19 cellular contexts compared by ENCODE assay signal in genomic region chr2:233453111-233453915, GRCh38.
DNase-seq lines count a peak whose midpoint lies in the region; ATAC-seq and TF ChIP-seq lines count a peak whose summit lies in the region.
"Had no signal": no experiment of that assay in that cellular context is flagged by ENCODE, and none has a peak within 500 bp of the region (broad histone marks: within the 10 kb centered on the region; RNA-seq: fewer than 3 reads in every experiment).

No MANE protein-coding gene starts in this region.

- no peak overlapping the region for H3K27ac ChIP-seq in right atrium auricular region
- H3K27ac ChIP-seq in psoas muscle: peak overlapping the region; percentile 39
- no peak overlapping the region for H3K27ac ChIP-seq in upper lobe of right lung
- H3K27ac ChIP-seq: RWPE1 had no signal

- H3K9me3 ChIP-seq in right atrium auricular region (no peaks in the 10 kb centered on the region), psoas muscle (no peaks in the 10 kb centered on the region), upper lobe of right lung (no peaks in the 10 kb centered on the region)
- H3K9me3 ChIP-seq: esophagus muscularis mucosa had no signal

- ATAC-seq in Right ventricle myocardium inferior (peak; percentile 41), left ventricle myocardium superior (peak; percentile 14), psoas muscle (no peak), upper lobe of right lung (no peak)

- TF ChIP-seq CTCF in right atrium auricular region (IDR thresholded peaks at IDR 0.05): no peak
- no peak for TF ChIP-seq CTCF in psoas muscle (IDR thresholded peaks at IDR 0.05)
- no peak for TF ChIP-seq CTCF in upper lobe of right lung (IDR thresholded peaks at IDR 0.05)

- no peak overlapping the region for H3K4me3 ChIP-seq in right atrium auricular region
- H3K4me3 ChIP-seq in psoas muscle: no peak overlapping the region
- no peak overlapping the region for H3K4me3 ChIP-seq in upper lobe of right lung
- no peak overlapping the region for H3K4me3 ChIP-seq in H7 (ENCODE audit: insufficient read depth, low read depth, low read length)
- H3K4me3 ChIP-seq: esophagus muscularis mucosa had no signal

- H3K27me3 ChIP-seq in right atrium auricular region: no peaks in the 10 kb centered on the region
- no peaks in the 10 kb centered on the region for H3K27me3 ChIP-seq in psoas muscle (ENCODE audit: insufficient read depth in 3 of 3, low read length in 2 of 3)
- no peaks in the 10 kb centered on the region for H3K27me3 ChIP-seq in upper lobe of right lung
- H3K27me3 ChIP-seq in H7 (ENCODE audit: control insufficient read depth, insufficient read depth, low read length): no peaks in the 10 kb centered on the region
- H3K27me3 ChIP-seq: esophagus muscularis mucosa had no signal

- DNase-seq in Right ventricle myocardium inferior (ENCODE audit: missing footprints): no peak
- DNase-seq in right atrium auricular region (ENCODE audit: low spot score): no peak
- DNase-seq in left ventricle myocardium superior: no peak
- peak in 1 of 2 donors; percentile 36 for DNase-seq in psoas muscle
- DNase-seq in upper lobe of right lung: peak; percentile 37
- DNase-seq in kidney tubule cell (ENCODE audit: low spot score): no peak
- DNase-seq in H7: no peak
- DNase-seq in NCI-H187 (lab: John Stamatoyannopoulos, UW): no peak
- DNase-seq: ACHN; activated CD4-positive, alpha-beta memory T cell treated with anti-CD3 and anti-CD28 coated beads for 36 hours; activated T-cell treated with anti-CD3 and anti-CD28 coated beads, Interleukin-2, amount 50 U/mL, for 1 hour; CD4-positive, CD25-positive, alpha-beta regulatory T cell; HFFc6; KBM-7; naive B cell; NCI-H2029 treated with DMSO at 0.1 percent for 48 hours; NCI-H446 treated with DMSO at 0.1 percent for 48 hours had no signal

- WGBS in psoas muscle, 3 donors: 49 to 73% (median 55%) methylated on average over 10 of the region's 10 CpGs

- no peaks in the 10 kb centered on the region for H3K4me1 ChIP-seq in right atrium auricular region
- H3K4me1 ChIP-seq in psoas muscle: no peaks in the 10 kb centered on the region
- no peaks in the 10 kb centered on the region for H3K4me1 ChIP-seq in upper lobe of right lung

- peaks cover 100% of the 10 kb centered on the region for H3K36me3 ChIP-seq in right atrium auricular region
- peaks cover 16 to 100% of the 10 kb centered on the region in 2 donors for H3K36me3 ChIP-seq in psoas muscle (ENCODE audit: insufficient read depth in 1 of 2, low read depth in 1 of 2)
- H3K36me3 ChIP-seq in upper lobe of right lung: peaks cover 96% of the 10 kb centered on the region
- peaks cover 11% of the 10 kb centered on the region for H3K36me3 ChIP-seq in H7 (replicated peaks; ENCODE audit: control insufficient read depth, insufficient read depth, low read length)

- intact Hi-C loops in Right ventricle myocardium inferior (cut with DNase I): no loop called here
- intact Hi-C loops in left ventricle myocardium superior (cut with micrococcal nuclease): no loop called here
- intact Hi-C loops in psoas muscle (cut with DNase I): no loop called here
- intact Hi-C loops in upper lobe of right lung (cut with DNase I): no loop called here

Comparison
In these comparisons a context has a peak if more than half of its experiments do, and no peak if none do; other contexts are left out.
1. ATAC-seq: peak in Right ventricle myocardium inferior (single experiment) and left ventricle myocardium superior (single experiment); none in psoas muscle (0 of 4) and upper lobe of right lung (single experiment).